10 cellular contexts compared by ENCODE assay signal in the genomic region with DNA sequence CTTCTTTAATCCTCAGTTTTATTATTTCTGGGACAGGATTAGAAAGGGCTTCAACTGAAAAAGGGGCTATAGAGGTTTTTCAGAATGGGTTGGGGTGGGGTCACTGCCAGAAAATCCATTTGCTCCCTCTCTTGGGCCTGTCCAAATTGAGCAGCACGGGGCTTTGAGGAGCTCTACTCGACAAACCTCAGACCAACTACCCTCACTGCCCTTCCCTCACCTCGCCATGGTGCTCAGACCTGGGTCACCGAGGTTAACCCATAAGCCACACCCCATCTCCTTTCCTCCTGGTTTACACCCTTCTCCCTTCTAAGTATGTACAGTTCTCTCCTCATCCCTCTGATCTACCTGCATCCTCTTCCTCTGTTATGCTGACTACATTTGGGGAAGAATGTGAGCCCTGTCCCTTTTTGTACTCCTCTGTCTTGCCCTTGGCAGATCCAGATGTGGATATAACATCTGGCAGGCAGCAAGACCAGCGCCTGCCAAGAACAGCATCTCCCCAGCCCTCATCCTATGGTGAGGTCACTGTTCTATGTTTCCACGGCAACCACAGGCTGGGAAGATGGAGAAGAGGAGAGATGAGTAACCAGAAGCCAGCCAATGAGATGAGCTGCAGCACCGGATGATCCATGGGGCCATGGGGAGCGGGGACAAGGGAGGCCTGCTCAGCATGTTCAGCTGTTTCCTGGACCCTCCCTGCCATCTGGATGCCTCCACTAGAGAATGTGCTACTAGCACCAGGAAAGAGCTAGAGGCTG. TPM values are rescaled to one million over a fixed set of nuclear protein-coding genes. Genes with fewer than 3 reads are reported as not detected.
DNase-seq lines count a peak whose midpoint lies in the region; ATAC-seq and TF ChIP-seq lines count a peak whose summit lies in the region.
"Had no signal": no experiment of that assay in that cellular context is flagged by ENCODE, and none has a peak within 500 bp of the region (broad histone marks: within the 10 kb centered on the region; RNA-seq: fewer than 3 reads in every experiment).

No MANE protein-coding gene starts in this region.

- TF ChIP-seq CTCF in endodermal cell (conservative IDR thresholded peaks at IDR 0.05) (no peak), esophagus squamous epithelium (IDR thresholded peaks at IDR 0.05) (no peak)

- no peak overlapping the region for H3K4me2 ChIP-seq in neuronal stem cell (ENCODE audit: insufficient read depth, low read length, poor library complexity, severe bottlenecking)

- intact Hi-C loops in esophagus squamous epithelium (cut with DNase I): no loop called here

- H3K4me1 ChIP-seq in endodermal cell (ENCODE audit: control insufficient read depth, insufficient read depth, low read length) (peaks cover 17% of the 10 kb centered on the region), neuronal stem cell (ENCODE audit: control insufficient read depth in 2 of 2, insufficient read depth in 1 of 2, low read depth in 1 of 2, low read length in 2 of 2) (peaks cover 23 to 31% of the 10 kb centered on the region in 2 donors), esophagus squamous epithelium (peaks cover 15 to 47% (median 16%) of the 10 kb centered on the region in 3 donors)

- H3K9me3 ChIP-seq in endodermal cell (ENCODE audit: control insufficient read depth, low read length) (no peaks in the 10 kb centered on the region), neuronal stem cell (replicated peaks in 1 of 2; ENCODE audit: control insufficient read depth in 2 of 2, insufficient read depth in 1 of 2, low read depth in 1 of 2, low read length in 2 of 2) (no peaks in the 10 kb centered on the region), esophagus squamous epithelium (no peaks in the 10 kb centered on the region)

- H3K36me3 ChIP-seq in endodermal cell (ENCODE audit: control insufficient read depth, insufficient read depth, low read length) (no peaks in the 10 kb centered on the region), neuronal stem cell (replicated peaks in 1 of 2; ENCODE audit: control insufficient read depth in 2 of 2, insufficient read depth in 2 of 2, low read length in 2 of 2) (no peaks in the 10 kb centered on the region), esophagus squamous epithelium (no peaks in the 10 kb centered on the region)

- H3K4ac ChIP-seq in neuronal stem cell (ENCODE audit: low read length): no peak overlapping the region

- no peak overlapping the region for H4K8ac ChIP-seq in neuronal stem cell (ENCODE audit: low read depth, low read length)

- no peaks in the 10 kb centered on the region for H3K9me3 Mint-ChIP-seq in endodermal cell
- H3K9me3 Mint-ChIP-seq: IgD-negative memory B cell had no signal

- H3K27me3 ChIP-seq in endodermal cell (ENCODE audit: control insufficient read depth, insufficient read depth, low read length, poor library complexity, severe bottlenecking) (no peaks in the 10 kb centered on the region), neuronal stem cell (ENCODE audit: control insufficient read depth in 3 of 3, insufficient read depth in 3 of 3, low read depth in 1 of 3, low read length in 3 of 3) (peaks cover 0 to 8% (median 0%) of the 10 kb centered on the region in 3 experiments), esophagus squamous epithelium (peaks cover 0 to 5% (median 0%) of the 10 kb centered on the region in 4 donors)

- H3K23ac ChIP-seq in neuronal stem cell (ENCODE audit: low read depth, low read length, poor library complexity): no peak overlapping the region

- H2BK15ac ChIP-seq in neuronal stem cell (ENCODE audit: low read length): no peak overlapping the region

- H2BK12ac ChIP-seq in neuronal stem cell (ENCODE audit: low read length): no peak overlapping the region

- H3K18ac ChIP-seq in neuronal stem cell (ENCODE audit: low read length): no peak overlapping the region

- peak; percentile 96 for DNase-seq in EH (ENCODE audit: low read depth)
- peak; percentile 85 for DNase-seq in NCI-H226
- DNase-seq in endodermal cell: peak; percentile 82
- peak; percentile 36 for DNase-seq in neuronal stem cell (ENCODE audit: low spot score)
- DNase-seq in NCI-H1092 (lab: John Stamatoyannopoulos, UW): no peak
- DNase-seq in esophagus squamous epithelium (lab: John Stamatoyannopoulos, UW): no peak
- no peak for DNase-seq in GM19240 (ENCODE audit: insufficient read length, low spot score)
- DNase-seq: stimulated activated naive CD4-positive, alpha-beta T cell had no signal

- peak overlapping the region; percentile 18 for H2AFZ ChIP-seq in neuronal stem cell (ENCODE audit: low read length)

- H4K91ac ChIP-seq in neuronal stem cell (ENCODE audit: low read depth, low read length, poor library complexity): no peak overlapping the region

- H3K27ac ChIP-seq in endodermal cell (ENCODE audit: low read depth, low read length) (peak overlapping the region; percentile 45), neuronal stem cell (replicated peaks; ENCODE audit: low read length) (no peak overlapping the region), esophagus squamous epithelium (no peak overlapping the region)

- no peak overlapping the region for H2BK5ac ChIP-seq in neuronal stem cell (ENCODE audit: low read length)

- no peak for ATAC-seq in GM18907 (IDR thresholded peaks at IDR 0.05; ENCODE audit: unreplicated experiment)

- H3K36me3 Mint-ChIP-seq in endodermal cell (ENCODE audit: low read depth): no peaks in the 10 kb centered on the region

- H3K27ac Mint-ChIP-seq in endodermal cell: peak overlapping the region; percentile 81
- H3K27ac Mint-ChIP-seq: IgD-negative memory B cell had no signal

- H3K4me3 ChIP-seq in endodermal cell (ENCODE audit: low read length) (no peak overlapping the region), neuronal stem cell (ENCODE audit: low read length in 2 of 2) (no peak overlapping the region), esophagus squamous epithelium (no peak overlapping the region)

- no peaks in the 10 kb centered on the region for H3K79me1 ChIP-seq in neuronal stem cell (ENCODE audit: low read depth, low read length)

- H3K14ac ChIP-seq in neuronal stem cell (ENCODE audit: low read length): no peak overlapping the region

- WGBS in endodermal cell (ENCODE audit: insufficient coverage in 1 of 2, insufficient read length in 1 of 2), 2 experiments: 64 to 81% methylated on average over 6 to 8 of the region's 8 CpGs
- WGBS in neuronal stem cell (ENCODE audit: extremely low coverage in 2 of 2, insufficient read length in 2 of 2, insufficient replicate concordance in 1 of 2), 2 donors: no CpG with 5 or more reads among the region's 8 CpGs
- WGBS in esophagus squamous epithelium, 2 donors: 65 to 74% methylated on average over 7 of the region's 8 CpGs

- no peak for TF ChIP-seq POLR2A in esophagus squamous epithelium (IDR thresholded peaks at IDR 0.05)

- peaks cover 8% of the 10 kb centered on the region for H3K27me3 Mint-ChIP-seq in endodermal cell (ENCODE audit: insufficient read depth)

- no peak overlapping the region for H2BK120ac ChIP-seq in neuronal stem cell (ENCODE audit: low read depth, low read length)

- H3K4me3 Mint-ChIP-seq in endodermal cell: no peak overlapping the region
- H3K4me3 Mint-ChIP-seq: IgD-negative memory B cell had no signal

- no peak overlapping the region for H2AK5ac ChIP-seq in neuronal stem cell (ENCODE audit: low read depth, low read length)

- H3K9ac ChIP-seq in endodermal cell (ENCODE audit: extremely low read depth, low read length, poor library complexity, severe bottlenecking) (no peak overlapping the region), neuronal stem cell (ENCODE audit: low read depth, low read length, poor library complexity) (no peak overlapping the region)

- H3K4me1 Mint-ChIP-seq in endodermal cell: peaks cover 29% of the 10 kb centered on the region

RNA-seq across cellular contexts. Expression of gene FABP3, which starts 3.7 kb away (rescaled TPM):
- total RNA-seq in endodermal cell (1 to 10 TPM; 3.0 to 3.4 TPM), esophagus squamous epithelium (1 to 10 TPM in 1 of 4 donors, under 1 TPM in 1, not detected in 2; 0.57 to 7.6 TPM)
- polyA plus RNA-seq in endodermal cell (2013, experiment 1 of 2): 15.8 TPM
- 12.7 TPM for polyA plus RNA-seq in endodermal cell (2013, experiment 2 of 2)
- polyA plus RNA-seq in neuronal stem cell (2013, experiment 1 of 2): 2.4 TPM
- polyA plus RNA-seq in neuronal stem cell (2013, experiment 2 of 2): 2.5 TPM
- polyA plus RNA-seq: IgD-negative memory B cell had no signal

RNA-seq across cellular contexts. Expression of gene SERINC2, which starts 36.5 kb away (rescaled TPM):
- 10 to 100 TPM; 25.9 to 35.1 TPM for total RNA-seq in endodermal cell
- 37.5 TPM for polyA plus RNA-seq in endodermal cell (2013, experiment 1 of 2)
- polyA plus RNA-seq in endodermal cell (2013, experiment 2 of 2): 31.6 TPM
- polyA plus RNA-seq in neuronal stem cell (2013, experiment 1 of 2): 36.2 TPM
- polyA plus RNA-seq in neuronal stem cell (2013, experiment 2 of 2): 35.5 TPM
- 100 to 1,000 TPM in 1 of 4 donors, 10 to 100 TPM in 3; 29.6 to 108 (median 79.2) TPM for total RNA-seq in esophagus squamous epithelium
- polyA plus RNA-seq: IgD-negative memory B cell had no signal

Comparison
In these comparisons a context has a peak if more than half of its experiments do, and no peak if none do; other contexts are left out.
1. DNase-seq: peak in EH (single experiment), NCI-H226 (single experiment), endodermal cell (single experiment) and neuronal stem cell (single experiment); none in NCI-H1092 (single experiment), esophagus squamous epithelium (single experiment) and GM19240 (single experiment).